In genomic region chr22:25896592-25896991, GRCh38 we compare ENCODE assay signal across 25 cellular contexts.
"Had no signal": no experiment of that assay in that cellular context is flagged by ENCODE, and none has a peak within 500 bp of the region (broad histone marks: within the 10 kb centered on the region; RNA-seq: fewer than 3 reads in every experiment).

No MANE protein-coding gene starts in this region.

- H3K36me3 ChIP-seq: MG63 had no signal

- H3K9me3 ChIP-seq: MG63 had no signal

- H3K4me3 ChIP-seq: MG63 had no signal

- DNase-seq: Kasumi-1, MG63, MM.1S, MV-4-11, NCI-H1048, NCI-H1105, NCI-H1417 treated with DMSO at 0.1 percent for 48 hours, NCI-H1436, NCI-H1436 treated with DMSO at 0.1 percent for 48 hours, NCI-H1694, NCI-H1694 treated with DMSO at 0.1 percent for 48 hours, NCI-H187, NCI-H187 treated with DMSO at 0.1 percent for 48 hours, NCI-H2029, NCI-H2029 treated with DMSO at 0.1 percent for 48 hours, NCI-H2081, NCI-H2081 treated with DMSO at 0.1 percent for 48 hours, NCI-H2107, NCI-H2171, NCI-H2227 treated with DMSO at 0.1 percent for 48 hours, NCI-H226, NCI-H345, NCI-H446, NCI-H446 treated with DMSO at 0.1 percent for 48 hours, NCI-H510A had no signal
